Comparison of ENCODE assay signal across 15 cellular contexts in the genomic region with DNA sequence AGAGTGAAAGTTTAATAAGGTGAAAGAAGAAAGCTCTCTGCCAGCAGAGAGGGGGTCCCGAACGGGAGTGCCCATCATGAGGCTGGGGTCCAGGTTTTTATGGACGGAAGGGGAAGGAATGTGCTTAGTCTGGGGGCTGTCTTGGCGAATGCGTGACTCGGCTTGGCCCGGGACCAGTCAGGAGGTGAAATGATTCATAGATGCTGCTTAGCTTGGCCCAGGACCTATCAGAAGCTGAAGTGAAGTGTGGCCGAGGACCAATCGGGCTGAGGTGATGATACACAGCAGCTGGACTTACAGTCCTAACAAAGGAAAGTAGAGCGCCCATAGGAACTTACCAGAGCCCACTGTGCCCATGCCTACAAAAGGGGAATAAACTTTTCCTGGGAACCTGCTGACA.
"Had no signal": no experiment of that assay in that cellular context is flagged by ENCODE, and none has a peak within 500 bp of the region (broad histone marks: within the 10 kb centered on the region; RNA-seq: fewer than 3 reads in every experiment).

No MANE protein-coding gene starts in this region.

- H3K27me3 ChIP-seq: breast epithelium, suprapubic skin, upper lobe of left lung had no signal

- H3K9me3 ChIP-seq: breast epithelium, mucosa of descending colon, psoas muscle, suprapubic skin, upper lobe of left lung had no signal

- ATAC-seq: left colon; mucosa of descending colon; naive thymus-derived CD8-positive, alpha-beta T cell; psoas muscle; stimulated activated naive CD8-positive, alpha-beta T cell treated with anti-CD3 and anti-CD28 coated beads, Interleukin-15, Interleukin-2, amounts not matched to agents 100 U/mL and 50 U/mL, for 24 hours had no signal

- H3K36me3 ChIP-seq: breast epithelium, suprapubic skin, upper lobe of left lung had no signal

- H3K27ac ChIP-seq: breast epithelium, psoas muscle, suprapubic skin, upper lobe of left lung had no signal

- DNase-seq: activated CD4-positive, alpha-beta memory T cell treated with anti-CD3 and anti-CD28 coated beads for 36 hours; activated CD4-positive, alpha-beta T cell treated with anti-CD3 and anti-CD28 coated beads for 1 hour; activated naive CD8-positive, alpha-beta T cell treated with anti-CD3 and anti-CD28 coated beads, Interleukin-2, amount 10 ng/mL, durations not matched to agents 7 days and 5 days; activated T-cell treated with anti-CD3 and anti-CD28 coated beads, Interleukin-2, amount 50 U/mL, for 48 hours; hippocampal formation; left colon; mucosa of descending colon; naive thymus-derived CD8-positive, alpha-beta T cell; nucleus accumbens; psoas muscle; stimulated activated CD4-positive, alpha-beta T cell treated with anti-CD3 and anti-CD28 coated beads, Interleukin-2, amount 100 ng/mL, for 48 hours; stimulated activated naive CD8-positive, alpha-beta T cell treated with anti-CD3 and anti-CD28 coated beads, Interleukin-15, Interleukin-2, amounts not matched to agents 100 U/mL and 50 U/mL, for 24 hours; upper lobe of left lung had no signal

- H3K4me1 ChIP-seq: breast epithelium had no signal

- H3K4me3 ChIP-seq: breast epithelium, mucosa of descending colon, psoas muscle, suprapubic skin, upper lobe of left lung had no signal
